1 cellular context compared by ENCODE assay signal in the genomic region with DNA sequence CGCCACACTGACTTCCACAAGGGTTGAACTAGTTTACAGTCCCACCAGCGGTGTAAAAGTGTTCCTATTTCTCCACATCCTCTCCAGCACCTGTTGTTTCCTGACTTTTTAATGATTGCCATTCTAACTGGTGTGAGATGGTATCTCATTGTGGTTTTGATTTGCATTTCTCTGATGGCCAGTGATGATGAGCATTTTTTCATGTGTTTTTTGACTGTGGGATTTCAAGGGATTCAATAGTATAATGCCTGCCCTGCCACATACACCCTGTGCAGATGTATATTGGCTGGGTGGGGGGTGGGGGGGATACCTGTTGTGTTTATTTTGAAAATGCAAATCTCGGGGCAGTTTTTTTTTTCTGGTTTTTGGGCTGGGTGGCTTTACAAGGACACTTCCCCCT.
A peak's percentile ranks its signal among the peaks of the same experiment; 100 is the strongest.
TF ChIP-seq lines count a peak whose summit lies in the region.

No MANE protein-coding gene starts in this region.

TF ChIP-seq in HEK293, 187 proteins besides CTCF, POLR2A, EP300 and RAD21:
- TF ChIP-seq SCRT2 (tag by site-specific recombination; IDR thresholded peaks at IDR 0.05) (peak; percentile 73), SCRT1 (tag by site-specific recombination; IDR thresholded peaks at IDR 0.05; ENCODE audit: borderline replicate concordance) (peak; percentile 79), ZNF184 (tag by site-specific recombination; IDR thresholded peaks at IDR 0.05) (peak; percentile 93)
